Comparison of ENCODE assay signal across 1 cellular context in genomic region chr7:26627871-26628270, GRCh38.
TF ChIP-seq lines count a peak whose summit lies in the region.

No MANE protein-coding gene starts in this region.

TF ChIP-seq in H1, 55 proteins besides CTCF, POLR2A, EP300 and RAD21:
- TF ChIP-seq TEAD4 (IDR thresholded peaks at IDR 0.05; ENCODE audit: low read depth, low read length) = no peak
- no peak for TF ChIP-seq HDAC2 (IDR thresholded peaks at IDR 0.05; ENCODE audit: borderline replicate concordance in 1 of 2, low read depth in 2 of 2, low read length in 2 of 2)
- TF ChIP-seq, protein P1, sequence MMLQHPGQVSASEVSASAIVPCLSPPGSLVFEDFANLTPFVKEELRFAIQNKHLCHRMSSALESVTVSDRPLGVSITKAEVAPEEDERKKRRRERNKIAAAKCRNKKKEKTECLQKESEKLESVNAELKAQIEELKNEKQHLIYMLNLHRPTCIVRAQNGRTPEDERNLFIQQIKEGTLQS (IDR thresholded peaks at IDR 0.05; ENCODE audit: insufficient read depth, low read depth, low read length) = no peak
- no peak for TF ChIP-seq USF2 (IDR thresholded peaks at IDR 0.05; ENCODE audit: low read length)
- TF ChIP-seq SP4 (IDR thresholded peaks at IDR 0.05; ENCODE audit: low read length) = no peak
- TF ChIP-seq NANOG (IDR thresholded peaks at IDR 0.05; ENCODE audit: insufficient read depth, low read depth, low read length, poor library complexity, severe bottlenecking) = no peak
- no peak for TF ChIP-seq BCL11A (IDR thresholded peaks at IDR 0.05; ENCODE audit: low read depth in 2 of 2, low read length in 2 of 2)
- TF ChIP-seq CREB1 (IDR thresholded peaks at IDR 0.05) = no peak
- no peak for TF ChIP-seq SP2 (IDR thresholded peaks at IDR 0.05; ENCODE audit: low read length)
- no peak for TF ChIP-seq SIRT6 (IDR thresholded peaks at IDR 0.05; ENCODE audit: low read length)
